ENCODE assay signal across 8 cellular contexts in the genomic region with DNA sequence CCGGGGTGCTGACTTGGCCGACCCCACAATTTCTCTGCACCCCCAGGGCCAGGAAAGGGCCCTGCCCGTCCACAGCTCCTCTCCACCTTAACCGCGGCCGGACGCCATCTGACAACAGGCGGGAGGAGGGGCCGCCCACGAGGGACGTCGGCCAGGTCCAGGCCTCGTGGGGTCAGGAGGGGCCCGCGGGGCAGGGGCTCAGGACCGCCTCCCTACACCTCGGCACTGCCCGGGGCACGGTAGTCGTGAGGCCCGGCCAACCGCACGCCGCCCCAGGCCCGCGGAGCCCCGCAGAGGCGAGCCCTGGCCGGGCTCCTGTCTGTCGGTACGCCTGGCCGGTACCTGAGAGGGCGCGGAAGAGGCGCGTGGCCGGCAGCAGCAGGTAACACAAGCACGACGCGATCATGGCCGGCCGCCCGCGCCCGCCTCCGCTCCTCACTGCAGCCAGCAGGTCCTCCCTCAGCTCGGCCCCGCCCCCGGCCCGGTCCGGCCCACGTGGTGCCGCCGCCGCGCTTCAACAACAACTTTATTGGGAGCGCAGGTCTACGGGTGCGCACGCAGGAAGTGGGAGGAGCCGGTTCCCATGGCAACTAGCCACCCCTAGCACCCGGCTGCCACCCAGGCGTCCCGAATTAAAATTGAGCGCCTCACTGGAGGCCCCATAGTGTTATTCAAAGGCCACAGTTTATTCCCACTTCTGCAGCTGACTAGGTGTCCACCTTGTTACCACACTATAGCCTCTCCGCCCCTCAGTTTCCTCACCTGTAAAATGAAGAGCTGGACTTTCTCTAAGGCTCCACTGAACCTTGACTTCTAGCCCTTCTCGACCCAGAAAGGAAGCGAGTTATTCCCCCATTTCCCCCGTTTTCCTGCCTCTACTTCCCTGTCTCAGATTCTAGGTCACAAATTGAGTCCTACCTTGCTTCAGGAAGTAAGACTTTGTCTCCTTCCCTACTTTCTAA. TPM values are rescaled to one million over a fixed set of nuclear protein-coding genes. Genes with fewer than 3 reads are reported as not detected.
DNase-seq lines count a peak whose midpoint lies in the region; ATAC-seq and TF ChIP-seq lines count a peak whose summit lies in the region.

Gene ANGEL1 (minus strand): TSS at position 461 of the 962 bp plus-strand sequence. CDS start 55 bp downstream, at position 406.

- CTCF ChIA-PET in PC-9 (lab: Charles Lee): interaction anchor here (0.7 to 1.7 kb wide), 3 partner anchors 28 to 311 kb away, joined by 3 to 11 read pairs (median 4); no protein-coding TSS in a partner anchor

- DNase-seq in DMS153 (lab: John Stamatoyannopoulos, UW) (peak; percentile 93), KBM-7 (peak; percentile 97), PC-9 (peak; percentile 85 to 100), epithelial cell of proximal tubule (ENCODE audit: low read depth) (no peak), mucosa of descending colon (peak; percentile 98)
- peak; percentile 98 for DNase-seq in activated T-cell treated with anti-CD3 and anti-CD28 coated beads, Interleukin-2, amount 50 U/mL, for 1 hour
- peak; percentile 96 to 97 for DNase-seq in stimulated activated CD8-positive, alpha-beta memory T cell treated with anti-CD3 and anti-CD28 coated beads, Interleukin-4, amount 100 ng/mL, for 1 hour (ENCODE audit: low read depth in 2 of 2, low spot score in 1 of 2)

- H3K9me3 ChIP-seq in PC-9 (ENCODE audit: insufficient read depth, low read depth): no peaks in the 10 kb centered on the region
- H3K9me3 ChIP-seq in mucosa of descending colon: no peaks in the 10 kb centered on the region

- 0 out of 2 replicates have a peak, but pooled peaks cover 2% of the 10 kb centered on the region for H3K36me3 ChIP-seq in PC-9 (ENCODE audit: low read depth)
- H3K36me3 ChIP-seq in mucosa of descending colon (ENCODE audit: low read depth): no peaks in the 10 kb centered on the region

- H3K4me3 ChIP-seq in PC-9 (peak within 1 kb of the TSS; percentile 74), epithelial cell of proximal tubule (ENCODE audit: low read depth, low read length) (peak within 1 kb of the TSS; percentile 93), mucosa of descending colon (peak within 1 kb of the TSS; percentile 53)

- peak within 1 kb of the TSS; percentile 89 for H2AFZ ChIP-seq in PC-9

- BruUV-seq in PC-9 (replicated peaks; lab: Mats Ljungman, UMichigan): no TSS peak

- in situ Hi-C loops in KBM-7 (cut with MboI; ENCODE audit: low pct_unique_long_range_greater_than_20kb, low sequenced_read_pairs): no loop called here

- peak; percentile 88 for ATAC-seq in GM21723 (IDR thresholded peaks at IDR 0.05; ENCODE audit: unreplicated experiment)
- ATAC-seq in mucosa of descending colon: peak; percentile 98

- no peaks in the 10 kb centered on the region for H3K9me2 ChIP-seq in PC-9 (ENCODE audit: insufficient read depth)

- intact Hi-C loops in PC-9 (cut with micrococcal nuclease; ENCODE audit: unreplicated experiment): loop anchor here (1.0 to 2.0 kb wide), 4 partner anchors 39 to 645 kb away; partner anchors contain the start of genes CIPC, GSTZ1 and VIPAS39
- intact Hi-C loops in mucosa of descending colon (cut with DNase I, micrococcal nuclease): no loop called here

- H3K27ac ChIP-seq in PC-9: no peak within 1 kb of the TSS

- peak within 1 kb of the TSS; percentile 92 for H3K4me2 ChIP-seq in PC-9

- peaks cover 19% of the 10 kb centered on the region for H3K27me3 ChIP-seq in PC-9 (ENCODE audit: insufficient read depth, low read depth)

- POLR2A ChIA-PET in PC-9 (lab: Charles Lee; ENCODE audit: unreplicated experiment): interaction anchor here (0.6 to 0.7 kb wide), 5 partner anchors 13 to 894 kb away, joined by 3 to 8 read pairs (median 4); no protein-coding TSS in a partner anchor

- peaks cover 16% of the 10 kb centered on the region for H3K79me2 ChIP-seq in PC-9 (ENCODE audit: low read depth)

- H4K20me1 ChIP-seq in PC-9 (ENCODE audit: insufficient read depth): peaks cover 5% of the 10 kb centered on the region

- TF ChIP-seq CTCF in PC-9 (conservative IDR thresholded peaks at IDR 0.05) (no peak), epithelial cell of proximal tubule (conservative IDR thresholded peaks at IDR 0.05; ENCODE audit: low read depth, low read length) (no peak), mucosa of descending colon (IDR thresholded peaks at IDR 0.05) (no peak)

- peaks cover 10% of the 10 kb centered on the region; the same call in 1 of the 2 replicates for H3F3A ChIP-seq in PC-9 (ENCODE audit: insufficient read depth, low read depth)

- peaks cover 14% of the 10 kb centered on the region for H3K4me1 ChIP-seq in PC-9 (replicated peaks; ENCODE audit: insufficient read depth)
- H3K4me1 ChIP-seq in mucosa of descending colon (ENCODE audit: low read depth): peaks cover 3% of the 10 kb centered on the region

RNA-seq across cellular contexts. Expression of gene ANGEL1, which starts in this region (rescaled TPM):
- total RNA-seq in PC-9 (2021) (31.7 and 44.0 TPM in 2 replicates), epithelial cell of proximal tubule (7.8 and 10.1 TPM in 2 replicates), mucosa of descending colon (10 to 100 TPM; 12.6 to 17.1 (median 13.5) TPM)
